8 cellular contexts compared by ENCODE assay signal in the genomic region with DNA sequence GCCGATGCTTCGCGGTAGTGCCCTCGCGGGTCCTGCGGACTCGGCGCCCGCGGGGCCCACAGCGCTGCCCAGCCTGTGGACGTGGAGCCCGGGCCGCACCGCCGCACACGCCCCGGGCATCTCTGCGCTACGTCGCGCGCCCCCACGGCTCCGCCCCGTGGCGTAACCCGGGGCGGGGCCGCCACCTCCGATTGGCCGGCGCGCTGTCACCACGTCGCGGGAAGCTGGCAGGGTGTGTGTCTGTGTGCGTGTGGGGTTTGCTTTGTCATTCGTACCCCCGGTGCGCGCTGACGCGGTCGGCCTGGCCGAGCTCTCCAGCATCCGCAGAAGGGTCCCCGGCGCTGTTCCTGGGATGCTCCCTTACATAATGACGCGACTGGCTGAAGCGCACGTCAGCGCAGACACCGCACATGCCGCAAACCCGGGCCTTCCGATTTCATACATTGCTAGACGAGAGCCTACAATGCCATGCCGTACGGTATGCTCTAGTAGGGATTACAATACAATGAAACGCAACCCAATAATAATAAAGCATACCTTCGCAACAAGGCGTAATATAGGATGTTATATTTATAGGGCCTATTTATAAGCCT. TPM values are rescaled to one million over a fixed set of nuclear protein-coding genes. Genes with fewer than 3 reads are reported as not detected.
A peak's percentile ranks its signal among the peaks of the same experiment; 100 is the strongest.
DNase-seq lines count a peak whose midpoint lies in the region; ATAC-seq, FAIRE-seq and TF ChIP-seq lines count a peak whose summit lies in the region.

No MANE protein-coding gene starts in this region.

- H3F3A ChIP-seq in GM23338 (replicated peaks; ENCODE audit: low read depth), result 0 out of 2 replicates have a peak, but pooled peaks cover 2% of the 10 kb centered on the region

- H3K4me1 Mint-ChIP-seq in GM23338 (peaks cover 3% of the 10 kb centered on the region; the same call in 2 of the 3 replicates), nephron (peaks cover 35% of the 10 kb centered on the region)
- H3K4me1 Mint-ChIP-seq in stimulated activated naive CD8-positive, alpha-beta T cell treated with anti-CD3 and anti-CD28 coated beads, Interleukin-15, Interleukin-2, amounts not matched to agents 100 ng/mL and 50 ng/mL, for 24 hours (ENCODE audit: low read depth), result peaks cover 40% of the 10 kb centered on the region

- H3K9me2 ChIP-seq in GM23338 (ENCODE audit: insufficient read depth), result no peaks in the 10 kb centered on the region

- DNase-seq in EH (ENCODE audit: low read depth), result peak; percentile 89
- DNase-seq in GM23338 (ENCODE audit: low spot score), result peak; percentile 77
- peak; percentile 73 to 83 for DNase-seq in Kasumi-1 (lab: John Stamatoyannopoulos, UW)
- peak; percentile 79 for DNase-seq in RCC 7860 (ENCODE audit: low spot score)
- peak; percentile 65 to 79 for DNase-seq in activated T-helper 1 cell treated with anti-CD3 and anti-CD28 coated beads, Interleukin-2, amount 50 U/mL, for 16 hours (ENCODE audit: low read depth in 1 of 2, low spot score in 1 of 2)
- peak; percentile 73 for DNase-seq in fibroblast of pulmonary artery (ENCODE audit: low read depth)

- no peaks in the 10 kb centered on the region for H3K9me3 Mint-ChIP-seq in GM23338
- no peaks in the 10 kb centered on the region for H3K9me3 Mint-ChIP-seq in nephron
- no peaks in the 10 kb centered on the region for H3K9me3 Mint-ChIP-seq in stimulated activated naive CD8-positive, alpha-beta T cell treated with anti-CD3 and anti-CD28 coated beads, Interleukin-15, Interleukin-2, amounts not matched to agents 100 ng/mL and 50 ng/mL, for 24 hours

- H3K4me3 ChIP-seq in GM23338, result peak overlapping the region; percentile 78
- peak overlapping the region; percentile 73 for H3K4me3 ChIP-seq in fibroblast of pulmonary artery (replicated peaks; ENCODE audit: low read depth, low read length)

- H3K27ac Mint-ChIP-seq in GM23338 (peak overlapping the region; percentile 97), nephron (peak overlapping the region; percentile 77 to 87 (median 86))
- peak overlapping the region; percentile 99 for H3K27ac Mint-ChIP-seq in stimulated activated naive CD8-positive, alpha-beta T cell treated with anti-CD3 and anti-CD28 coated beads, Interleukin-15, Interleukin-2, amounts not matched to agents 100 ng/mL and 50 ng/mL, for 24 hours

- no peaks in the 10 kb centered on the region for H3K36me3 Mint-ChIP-seq in GM23338 (ENCODE audit: low read depth)
- no peaks in the 10 kb centered on the region for H3K36me3 Mint-ChIP-seq in nephron (ENCODE audit: low read depth)
- no peaks in the 10 kb centered on the region for H3K36me3 Mint-ChIP-seq in stimulated activated naive CD8-positive, alpha-beta T cell treated with anti-CD3 and anti-CD28 coated beads, Interleukin-15, Interleukin-2, amounts not matched to agents 100 ng/mL and 50 ng/mL, for 24 hours (ENCODE audit: low read depth)

- peaks cover 37% of the 10 kb centered on the region for H3K79me2 ChIP-seq in GM23338 (replicated peaks; ENCODE audit: insufficient read depth)

- no peak for TF ChIP-seq CTCF in GM23338 (conservative IDR thresholded peaks at IDR 0.05; ENCODE audit: low read depth in 2 of 2)
- no peak for TF ChIP-seq CTCF in fibroblast of pulmonary artery (IDR thresholded peaks at IDR 0.05; ENCODE audit: low read length, missing control alignments)
- no peak for TF ChIP-seq CTCF in nephron (IDR thresholded peaks at IDR 0.05; ENCODE audit: unreplicated experiment in 3 of 3)

- peaks cover 9% of the 10 kb centered on the region; the same call in 1 of the 2 replicates for H3K27me3 ChIP-seq in GM23338 (ENCODE audit: insufficient read depth)

- no peak for FAIRE-seq in RCC 7860 (lab: Jason Lieb, UNC)

- H3K27ac ChIP-seq in GM23338 (ENCODE audit: low read depth), result no peak overlapping the region

- H2AFZ ChIP-seq in GM23338, result peak overlapping the region; percentile 94

- H3K4me2 ChIP-seq in GM23338, result peak overlapping the region; percentile 85

- no peaks in the 10 kb centered on the region for H3K36me3 ChIP-seq in GM23338 (ENCODE audit: insufficient read depth)

- H4K20me1 ChIP-seq in GM23338 (replicated peaks; ENCODE audit: insufficient read depth), result no peaks in the 10 kb centered on the region; the same call in none of the 2 replicates

- peak; percentile 82 for ATAC-seq in GM23338

- H3K4me1 ChIP-seq in GM23338 (ENCODE audit: insufficient read depth), result peaks cover 8% of the 10 kb centered on the region

- H3K27me3 Mint-ChIP-seq in GM23338 (ENCODE audit: insufficient read depth, low read depth, poor library complexity) (peaks cover 3% of the 10 kb centered on the region), nephron (ENCODE audit: low read depth) (no peaks in the 10 kb centered on the region)
- H3K27me3 Mint-ChIP-seq in stimulated activated naive CD8-positive, alpha-beta T cell treated with anti-CD3 and anti-CD28 coated beads, Interleukin-15, Interleukin-2, amounts not matched to agents 100 ng/mL and 50 ng/mL, for 24 hours, result no peaks in the 10 kb centered on the region

- peak overlapping the region; percentile 93 for H3K4me3 Mint-ChIP-seq in GM23338
- H3K4me3 Mint-ChIP-seq in nephron, result peak overlapping the region; percentile 94 to 98 (median 98)
- H3K4me3 Mint-ChIP-seq in stimulated activated naive CD8-positive, alpha-beta T cell treated with anti-CD3 and anti-CD28 coated beads, Interleukin-15, Interleukin-2, amounts not matched to agents 100 ng/mL and 50 ng/mL, for 24 hours, result peak overlapping the region; percentile 95

TF ChIP-seq in GM23338, 12 proteins besides CTCF, POLR2A, EP300 and RAD21:
- no peak for TF ChIP-seq STAT1 (IDR thresholded peaks at IDR 0.05; ENCODE audit: unreplicated experiment)
- peak; percentile 84 for TF ChIP-seq CREB1 (CRISPR knock-in tag; IDR thresholded peaks at IDR 0.05; ENCODE audit: low read depth)
- no peak for TF ChIP-seq EZH2 (IDR thresholded peaks at IDR 0.05; ENCODE audit: low read depth, unreplicated experiment)
- peak; percentile 80 for TF ChIP-seq POLR2AphosphoS5 (IDR thresholded peaks at IDR 0.05; ENCODE audit: low read depth)

RNA-seq across cellular contexts. Expression of a gene that starts 0.5 kb away (rescaled TPM):
- 8.9 and 9.8 TPM in 2 replicates for total RNA-seq in GM23338 (2014; rRNA removed; shearing (Covaris generic))
- 10.3 and 10.6 TPM in 2 replicates for polyA plus RNA-seq in GM23338 (2016; fragmentation: Nextera tagmentation; extraction: Ambion mirVana)

RNA-seq across cellular contexts. Expression of a gene that starts 9.5 kb away (rescaled TPM):
- 0.17 TPM in 1 of 2 replicates, not detected in the other for total RNA-seq in GM23338 (2014; rRNA removed; shearing (Covaris generic))
- 0.15 and 0.38 TPM in 2 replicates for polyA plus RNA-seq in GM23338 (2016; fragmentation: Nextera tagmentation; extraction: Ambion mirVana)
